Comparison of ENCODE assay signal across 14 cellular contexts in genomic region chr2:126700073-126700581, GRCh38. TPM values are rescaled to one million over a fixed set of nuclear protein-coding genes. Genes with fewer than 3 reads are reported as not detected.
A peak's percentile ranks its signal among the peaks of the same experiment; 100 is the strongest.
DNase-seq lines count a peak whose midpoint lies in the region; ATAC-seq and TF ChIP-seq lines count a peak whose summit lies in the region.
"Had no signal": no experiment of that assay in that cellular context is flagged by ENCODE, and none has a peak within 500 bp of the region (broad histone marks: within the 10 kb centered on the region; RNA-seq: fewer than 3 reads in every experiment).

No MANE protein-coding gene starts in this region.

- no peak for TF ChIP-seq EP300 in stomach (IDR thresholded peaks at IDR 0.05)

- no peak for ATAC-seq in gastrocnemius medialis
- ATAC-seq: A549 had no signal

- H3K36me3 ChIP-seq in adipocyte (ENCODE audit: control insufficient read depth, insufficient read depth, low read length, severe bottlenecking) (peaks cover 33% of the 10 kb centered on the region), right atrium auricular region (no peaks in the 10 kb centered on the region), gastrocnemius medialis (peaks cover 0 to under 1% of the 10 kb centered on the region in 2 donors), stomach (peaks cover 12 to 32% (median 30%) of the 10 kb centered on the region in 4 donors)

- H3K27ac ChIP-seq in right atrium auricular region (peak overlapping the region; percentile 33 to 46), gastrocnemius medialis (peak overlapping the region; percentile 25 to 74 (median 48)), stomach (no peak overlapping the region)
- H3K27ac ChIP-seq: A549, tibial nerve had no signal

- H3K4me3 ChIP-seq in adipocyte (ENCODE audit: low read length), result no peak overlapping the region
- H3K4me3 ChIP-seq in right atrium auricular region, result no peak overlapping the region
- H3K4me3 ChIP-seq in gastrocnemius medialis, result no peak overlapping the region
- H3K4me3 ChIP-seq in stomach, result no peak overlapping the region
- H3K4me3 ChIP-seq: A549, tibial nerve had no signal

- TF ChIP-seq POLR2A in gastrocnemius medialis (IDR thresholded peaks at IDR 0.05) (no peak), stomach (IDR thresholded peaks at IDR 0.05) (no peak)

- intact Hi-C loops in gastrocnemius medialis (cut with DNase I; ENCODE audit: low total_unique reads) (no loop called here), stomach (cut with DNase I; ENCODE audit: low total_unique reads) (no loop called here)

- 44 to 61% (median 56%) methylated on average over 3 of the region's 3 CpGs for WGBS in stomach, 5 donors

- H3K4me1 ChIP-seq in adipocyte (ENCODE audit: control insufficient read depth, insufficient read depth, low read length), result peaks cover 13% of the 10 kb centered on the region
- H3K4me1 ChIP-seq in right atrium auricular region, result peaks cover 0 to 20% of the 10 kb centered on the region in 2 donors
- peaks cover 34 to 58% of the 10 kb centered on the region in 2 donors for H3K4me1 ChIP-seq in gastrocnemius medialis
- H3K4me1 ChIP-seq in stomach, result peaks cover 0 to 7% (median 0%) of the 10 kb centered on the region in 4 donors
- H3K4me1 ChIP-seq: A549 had no signal

- H3K27me3 ChIP-seq in adipocyte (replicated peaks; ENCODE audit: control insufficient read depth, insufficient read depth, low read length) (no peaks in the 10 kb centered on the region), right atrium auricular region (no peaks in the 10 kb centered on the region), gastrocnemius medialis (no peaks in the 10 kb centered on the region), stomach (no peaks in the 10 kb centered on the region)
- H3K27me3 ChIP-seq: tibial nerve had no signal

- peak; percentile 75 for DNase-seq in NCI-H2227 treated with DMSO at 0.1 percent for 48 hours (lab: John Stamatoyannopoulos, UW)
- no peak for DNase-seq in NCI-H2227 (lab: John Stamatoyannopoulos, UW; ENCODE audit: unreplicated experiment)
- peak; percentile 4 for DNase-seq in adipocyte (ENCODE audit: low read depth)
- DNase-seq in right atrium auricular region (ENCODE audit: low spot score), result no peak
- DNase-seq in gastrocnemius medialis, result no peak
- no peak for DNase-seq in GM10266 (ENCODE audit: extremely low spot score)
- no peak for DNase-seq in stomach
- DNase-seq in globus pallidus (ENCODE audit: low spot score), result no peak
- DNase-seq: activated CD4-positive, alpha-beta T cell treated with anti-CD3 and anti-CD28 coated beads, Interleukin-2, amount 50 U/mL, for 4 hours; NCI-H1092; NCI-H69; T1000 had no signal

- TF ChIP-seq CTCF in right atrium auricular region (IDR thresholded peaks at IDR 0.05) (no peak), gastrocnemius medialis (IDR thresholded peaks at IDR 0.05 in 4 of 5, conservative IDR thresholded peaks at IDR 0.05 in 1 of 5) (no peak), GM10266 (IDR thresholded peaks at IDR 0.05; ENCODE audit: control insufficient read depth, insufficient read depth, low read depth, missing control alignments) (no peak), stomach (IDR thresholded peaks at IDR 0.05) (no peak)

- H3K9ac ChIP-seq in adipocyte (ENCODE audit: low read length), result no peak overlapping the region

- in situ Hi-C loops in gastrocnemius medialis (cut with MboI; ENCODE audit: low sequenced_read_pairs in 4 of 4), result no loop called here

- no peaks in the 10 kb centered on the region for H3K9me3 ChIP-seq in adipocyte (ENCODE audit: control insufficient read depth, low read length)
- H3K9me3 ChIP-seq in right atrium auricular region, result peaks cover 0 to 9% of the 10 kb centered on the region in 2 donors
- no peaks in the 10 kb centered on the region for H3K9me3 ChIP-seq in gastrocnemius medialis
- H3K9me3 ChIP-seq in stomach, result no peaks in the 10 kb centered on the region
- H3K9me3 ChIP-seq: A549 had no signal

RNA-seq across cellular contexts. Expression of gene GYPC, which starts 44.2 kb away (rescaled TPM):
- total RNA-seq in right atrium auricular region (10 to 100 TPM; 53.8 to 74.9 TPM), gastrocnemius medialis (10 to 100 TPM; 66.3 to 82.0 (median 71.9) TPM), stomach (100 to 1,000 TPM in 1 of 5 donors, 10 to 100 TPM in 4; 31.3 to 119 (median 43.6) TPM)
- 10 to 100 TPM; 46.2 to 78.4 (median 63.4) TPM for polyA plus RNA-seq in stomach
- polyA plus RNA-seq: A549 had no signal

Comparison
In these comparisons a context has a peak if more than half of its experiments do, and no peak if none do; other contexts are left out.
1. DNase-seq: peak in NCI-H2227 treated with DMSO at 0.1 percent for 48 hours (single experiment) and adipocyte (single experiment); none in NCI-H2227 (single experiment), right atrium auricular region (single experiment), gastrocnemius medialis (0 of 2), GM10266 (single experiment), stomach (single experiment) and globus pallidus (single experiment).
2. H3K27ac ChIP-seq: peak in right atrium auricular region (2 of 2) and gastrocnemius medialis (4 of 4); none in stomach (0 of 5).